22 cellular contexts compared by ENCODE assay signal in the genomic region with DNA sequence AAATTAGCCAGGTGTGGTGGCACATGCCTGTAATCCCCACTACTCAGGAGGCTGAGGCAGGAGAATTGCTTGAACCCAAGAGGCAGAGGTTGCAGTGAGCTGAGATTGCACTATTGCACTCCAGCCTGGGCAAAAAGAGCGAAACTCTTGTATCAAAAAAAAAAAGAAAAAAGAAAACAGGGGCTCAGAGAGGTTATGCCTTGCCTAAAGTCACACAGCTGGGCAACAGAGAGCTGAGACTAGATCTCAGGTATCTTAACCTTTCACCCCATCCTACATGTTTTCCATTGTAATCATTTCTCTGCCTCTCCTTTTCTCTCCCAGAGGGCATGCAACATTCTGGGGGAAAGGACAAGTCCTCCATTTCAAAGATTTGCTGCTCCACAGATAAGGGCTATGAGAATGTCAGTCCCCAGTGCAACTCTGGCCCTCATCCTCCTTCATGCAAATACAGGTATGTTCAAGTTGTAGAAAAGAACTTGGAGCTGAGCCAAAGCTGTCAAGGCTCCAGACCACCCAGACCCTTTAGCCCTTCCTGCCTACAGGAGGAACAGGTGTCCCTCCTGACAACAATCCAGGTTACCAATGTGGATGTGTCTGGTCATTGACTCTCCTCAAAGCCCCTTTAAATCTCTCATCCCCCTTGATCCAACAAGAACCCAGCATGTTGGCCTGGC. TPM values are rescaled to one million over a fixed set of nuclear protein-coding genes. Genes with fewer than 3 reads are reported as not detected.
A peak's percentile ranks its signal among the peaks of the same experiment; 100 is the strongest.
DNase-seq lines count a peak whose midpoint lies in the region; ATAC-seq and TF ChIP-seq lines count a peak whose summit lies in the region.
"Had no signal": no experiment of that assay in that cellular context is flagged by ENCODE, and none has a peak within 500 bp of the region (broad histone marks: within the 10 kb centered on the region; RNA-seq: fewer than 3 reads in every experiment).

No MANE protein-coding gene starts in this region.

- H3K27ac ChIP-seq in cardiac muscle cell (peak overlapping the region; percentile 53), smooth muscle cell (ENCODE audit: low read depth) (peak overlapping the region; percentile 94)
- H3K27ac ChIP-seq: HL-60, neural progenitor cell, prostate gland had no signal

- H3K27me3 ChIP-seq in cardiac muscle cell: no peaks in the 10 kb centered on the region
- no peaks in the 10 kb centered on the region for H3K27me3 ChIP-seq in Loucy (ENCODE audit: insufficient read depth, low read length, poor library complexity, severe bottlenecking)
- no peaks in the 10 kb centered on the region for H3K27me3 ChIP-seq in smooth muscle cell (ENCODE audit: low read depth)
- H3K27me3 ChIP-seq: esophagus muscularis mucosa, neural progenitor cell had no signal

- no peaks in the 10 kb centered on the region for H3K9me3 ChIP-seq in cardiac muscle cell (ENCODE audit: low read depth)
- no peaks in the 10 kb centered on the region for H3K9me3 ChIP-seq in Loucy (ENCODE audit: insufficient read depth, low read depth, low read length)
- H3K9me3 ChIP-seq in smooth muscle cell (replicated peaks; ENCODE audit: low read depth): no peaks in the 10 kb centered on the region
- H3K9me3 ChIP-seq: esophagus muscularis mucosa, prostate gland, SK-N-SH had no signal

- H3K27me3 Mint-ChIP-seq in brain: no peaks in the 10 kb centered on the region
- H3K27me3 Mint-ChIP-seq: activated naive CD4-positive, alpha-beta T cell treated with anti-CD3 and anti-CD28 coated beads, Interleukin-2, amount 10 ng/mL, durations not matched to agents 7 days and 5 days had no signal

- TF ChIP-seq CTCF in cardiac muscle cell (IDR thresholded peaks at IDR 0.05; ENCODE audit: low read depth, low read length) (no peak), Loucy (conservative IDR thresholded peaks at IDR 0.05; ENCODE audit: low read length) (no peak), brain (conservative IDR thresholded peaks at IDR 0.05) (no peak), smooth muscle cell (IDR thresholded peaks at IDR 0.05; ENCODE audit: borderline replicate concordance, insufficient read depth, poor library complexity, severe bottlenecking) (no peak)

- H3K9me2 ChIP-seq in Loucy (replicated peaks; ENCODE audit: low read depth, low read length): no peaks in the 10 kb centered on the region
- H3K9me2 ChIP-seq: SK-N-SH had no signal

- ATAC-seq in left cardiac atrium: no peak

- no peak for DNase-seq in cardiac muscle cell (ENCODE audit: low read depth in 1 of 2, low spot score in 1 of 2)
- no peak for DNase-seq in left cardiac atrium
- no peak for DNase-seq in smooth muscle cell (lab: John Stamatoyannopoulos, UW; ENCODE audit: unreplicated experiment)
- DNase-seq in SKM-1 treated with dmso at 0.1 percent for 144 hours (lab: John Stamatoyannopoulos, UW; ENCODE audit: unreplicated experiment): no peak
- DNase-seq in stimulated activated CD4-positive, alpha-beta T cell treated with anti-CD3 and anti-CD28 coated beads, Interleukin-12 subunit alpha, Interleukin-12 subunit beta, amount 100 ng/mL, for 4 hours: no peak
- no peak for DNase-seq in NCI-H748 treated with DMSO at 0.1 percent for 48 hours (lab: John Stamatoyannopoulos, UW)
- DNase-seq: activated CD4-positive, CD25-positive, alpha-beta regulatory T cell; activated naive CD4-positive, alpha-beta T cell treated with anti-CD3 and anti-CD28 coated beads, Interleukin-2, amount 10 ng/mL, durations not matched to agents 7 days and 5 days; activated T-cell treated with anti-CD3 and anti-CD28 coated beads, Interleukin-2, amount 50 U/mL, for 48 hours; Calu3; cerebellar nuclear complex; IMR-90; MM.1S; NCI-H774; SK-N-SH; stimulated activated CD4-positive, alpha-beta T cell treated with anti-CD3 and anti-CD28 coated beads, Interleukin-4, amount 100 ng/mL, for 24 hours had no signal

- H3K4me1 ChIP-seq in cardiac muscle cell (ENCODE audit: low read depth) (peaks cover 11% of the 10 kb centered on the region), Loucy (ENCODE audit: insufficient read depth, low read length, poor library complexity, severe bottlenecking) (peaks cover 67% of the 10 kb centered on the region), smooth muscle cell (ENCODE audit: low read depth) (peaks cover 23% of the 10 kb centered on the region)

- H3K9ac ChIP-seq in Loucy (ENCODE audit: low read depth, low read length, poor library complexity, severe bottlenecking) (peak overlapping the region; percentile 58), smooth muscle cell (ENCODE audit: low read depth) (no peak overlapping the region)
- H3K9ac ChIP-seq: neural progenitor cell, SK-N-SH had no signal

- peak overlapping the region; percentile 99 for H3K4me2 ChIP-seq in Loucy (ENCODE audit: low read depth, low read length, poor library complexity, severe bottlenecking)
- H3K4me2 ChIP-seq in smooth muscle cell: no peak overlapping the region
- H3K4me2 ChIP-seq: neural progenitor cell, SK-N-SH had no signal

- peak overlapping the region in 3 of 5 experiments; percentile 57 to 76 (median 65) for H3K27ac Mint-ChIP-seq in brain
- H3K27ac Mint-ChIP-seq: activated naive CD4-positive, alpha-beta T cell treated with anti-CD3 and anti-CD28 coated beads, Interleukin-2, amount 10 ng/mL, durations not matched to agents 7 days and 5 days; neural progenitor cell had no signal

- H3K9me3 Mint-ChIP-seq in brain: peaks cover 0 to 2% (median 0%) of the 10 kb centered on the region in 5 experiments
- H3K9me3 Mint-ChIP-seq: activated naive CD4-positive, alpha-beta T cell treated with anti-CD3 and anti-CD28 coated beads, Interleukin-2, amount 10 ng/mL, durations not matched to agents 7 days and 5 days; neural progenitor cell had no signal

- peaks cover 85% of the 10 kb centered on the region for H3K4me1 Mint-ChIP-seq in brain

- H2AFZ ChIP-seq in Loucy (ENCODE audit: low read length): no peak overlapping the region
- no peak overlapping the region for H2AFZ ChIP-seq in smooth muscle cell (ENCODE audit: low read depth)
- H2AFZ ChIP-seq: neural progenitor cell had no signal

- 100% methylated on average over 1 of the region's 1 CpG for WGBS in smooth muscle cell (ENCODE audit: low lambda C conversion rate)

- H3K36me3 ChIP-seq in cardiac muscle cell (no peaks in the 10 kb centered on the region), Loucy (ENCODE audit: insufficient read depth, low read length) (no peaks in the 10 kb centered on the region), smooth muscle cell (ENCODE audit: low read depth) (no peaks in the 10 kb centered on the region)
- H3K36me3 ChIP-seq: esophagus muscularis mucosa, neural progenitor cell, prostate gland had no signal

- H3K36me3 Mint-ChIP-seq in brain: no peaks in the 10 kb centered on the region

- no peaks in the 10 kb centered on the region for H3F3A ChIP-seq in Loucy (ENCODE audit: low read depth)
- H3F3A ChIP-seq in smooth muscle cell (ENCODE audit: low read depth): peaks cover 15% of the 10 kb centered on the region

- intact Hi-C loops in left cardiac atrium (cut with DNase I): no loop called here

- H3K79me2 ChIP-seq in Loucy (ENCODE audit: insufficient read depth, low read length): peaks cover 91% of the 10 kb centered on the region
- peaks cover 72% of the 10 kb centered on the region for H3K79me2 ChIP-seq in smooth muscle cell (ENCODE audit: low read depth)

- H4K20me1 ChIP-seq in Loucy (ENCODE audit: insufficient read depth, low read length, poor library complexity, severe bottlenecking) (peaks cover 20% of the 10 kb centered on the region), smooth muscle cell (ENCODE audit: low read depth) (peaks cover 84% of the 10 kb centered on the region)

- no peak overlapping the region for H3K4me3 ChIP-seq in cardiac muscle cell
- H3K4me3 ChIP-seq in Loucy (ENCODE audit: low read length, poor library complexity, severe bottlenecking): peak overlapping the region; percentile 55
- H3K4me3 ChIP-seq in smooth muscle cell: no peak overlapping the region
- H3K4me3 ChIP-seq: esophagus muscularis mucosa, neural progenitor cell, prostate gland had no signal

- peak overlapping the region in 2 of 5 experiments; percentile 45 to 53 for H3K4me3 Mint-ChIP-seq in brain
- H3K4me3 Mint-ChIP-seq: activated naive CD4-positive, alpha-beta T cell treated with anti-CD3 and anti-CD28 coated beads, Interleukin-2, amount 10 ng/mL, durations not matched to agents 7 days and 5 days; neural progenitor cell had no signal

RNA-seq across cellular contexts. Expression of gene SLC9A1, which starts 6.9 kb away (rescaled TPM):
- 10.9 and 13.9 TPM in 2 replicates for total RNA-seq in cardiac muscle cell
- polyA plus RNA-seq in cardiac muscle cell: 18.7 and 19.4 TPM in 2 replicates
- total RNA-seq in left cardiac atrium: 10 to 100 TPM; 17.4 to 37.3 TPM
- 31.8 TPM for polyA plus RNA-seq in brain (ENCODE audit: insufficient read depth, low read depth, low replicate concordance)
- total RNA-seq in smooth muscle cell: 16.5 and 20.7 TPM in 2 replicates
- polyA plus RNA-seq in smooth muscle cell: 37.4 and 59.5 TPM in 2 replicates
